8 cellular contexts compared by ENCODE assay signal in the genomic region with DNA sequence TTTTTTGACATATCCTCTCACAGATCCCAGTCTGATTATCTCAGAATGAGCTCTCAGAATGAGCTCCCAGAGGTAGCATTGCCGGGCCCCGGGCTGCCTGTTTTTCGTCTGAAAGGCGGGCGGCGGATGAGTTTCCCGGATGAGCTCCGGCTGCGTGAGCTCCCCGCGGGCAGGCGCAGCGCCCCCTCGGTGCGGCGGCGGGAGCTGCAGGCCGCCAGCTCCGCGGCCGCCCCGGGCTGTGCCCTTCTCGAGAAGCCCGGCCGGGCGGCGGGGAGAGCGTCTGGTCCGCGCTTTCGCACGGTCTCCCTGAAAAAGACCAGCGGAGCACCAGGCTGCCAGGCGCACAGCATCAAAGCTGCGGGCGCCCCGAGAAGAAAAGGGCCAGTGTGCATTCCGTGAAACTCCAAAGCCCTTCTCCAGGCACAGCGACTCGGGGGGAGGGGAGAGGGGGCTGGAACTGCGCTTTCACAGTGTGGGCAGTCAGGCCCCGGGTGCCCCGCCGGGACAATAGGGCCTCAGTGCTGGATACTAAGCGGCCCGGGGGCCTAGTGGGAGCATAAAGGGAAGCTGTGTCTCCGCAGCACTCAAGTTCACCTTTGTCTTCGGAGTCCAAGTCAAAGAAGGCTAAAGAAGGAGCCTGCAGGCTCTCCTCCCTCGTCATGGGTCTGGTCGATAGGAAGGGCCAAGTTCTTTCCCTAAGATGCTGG. TPM values are rescaled to one million over a fixed set of nuclear protein-coding genes. Genes with fewer than 3 reads are reported as not detected.
DNase-seq lines count a peak whose midpoint lies in the region; ATAC-seq, FAIRE-seq and TF ChIP-seq lines count a peak whose summit lies in the region.

No MANE protein-coding gene starts in this region.

- H3K27me3 ChIP-seq in Peyer's patch, result no peaks in the 10 kb centered on the region

- TF ChIP-seq POLR2A in Peyer's patch (IDR thresholded peaks at IDR 0.05), result no peak

- peak overlapping the region; percentile 62 for H3K4me3 Mint-ChIP-seq in natural killer cell treated with Interleukin-12 subunit alpha and Interleukin-12 subunit beta and Interleukin-15 and Interleukin-18, amount 100 ng/mL, for 72 hours

- H3K9me3 Mint-ChIP-seq in natural killer cell treated with Interleukin-12 subunit alpha and Interleukin-12 subunit beta and Interleukin-15 and Interleukin-18, amount 100 ng/mL, for 72 hours, result no peaks in the 10 kb centered on the region

- no peaks in the 10 kb centered on the region for H3K36me3 Mint-ChIP-seq in natural killer cell treated with Interleukin-12 subunit alpha and Interleukin-12 subunit beta and Interleukin-15 and Interleukin-18, amount 100 ng/mL, for 72 hours

- H3K27me3 Mint-ChIP-seq in natural killer cell treated with Interleukin-12 subunit alpha and Interleukin-12 subunit beta and Interleukin-15 and Interleukin-18, amount 100 ng/mL, for 72 hours, result peaks cover 0 to 3% of the 10 kb centered on the region in 2 donors

- TF ChIP-seq CTCF in D721Med (IDR thresholded peaks at IDR 0.05; ENCODE audit: insufficient read depth, missing control alignments), result peak; percentile 63
- peak; percentile 61 to 90 (median 82) for TF ChIP-seq CTCF in Peyer's patch (IDR thresholded peaks at IDR 0.05)

- no peaks in the 10 kb centered on the region for H3K4me1 ChIP-seq in Peyer's patch

- no peak overlapping the region for H3K27ac Mint-ChIP-seq in natural killer cell treated with Interleukin-12 subunit alpha and Interleukin-12 subunit beta and Interleukin-15 and Interleukin-18, amount 100 ng/mL, for 72 hours

- H3K4me1 Mint-ChIP-seq in natural killer cell treated with Interleukin-12 subunit alpha and Interleukin-12 subunit beta and Interleukin-15 and Interleukin-18, amount 100 ng/mL, for 72 hours (ENCODE audit: low read depth in 2 of 2), result peaks cover 0 to 2% of the 10 kb centered on the region in 2 donors

- no peaks in the 10 kb centered on the region for H3K9me3 ChIP-seq in Peyer's patch

- ATAC-seq in GM21526 (IDR thresholded peaks at IDR 0.05; ENCODE audit: low FRiP score, unreplicated experiment), result peak; percentile 93
- ATAC-seq in natural killer cell treated with Interleukin-12 subunit alpha and Interleukin-12 subunit beta and Interleukin-15 and Interleukin-18, amount 100 ng/mL, for 72 hours, result peak; percentile 97

- no peaks in the 10 kb centered on the region for H3K36me3 ChIP-seq in Peyer's patch

- DNase-seq in D721Med (ENCODE audit: insufficient read length, low spot score), result peak; percentile 53
- peak; percentile 55 for DNase-seq in HuH-7.5 (ENCODE audit: low spot score)
- peak; percentile 53 to 82 (median 81) for DNase-seq in Peyer's patch
- DNase-seq in activated T-helper 1 cell treated with anti-CD3 and anti-CD28 coated beads, Interleukin-2, amount 50 U/mL, for 16 hours (ENCODE audit: low read depth in 1 of 2, low spot score in 1 of 2), result peak; percentile 36 to 56
- peak; percentile 73 for DNase-seq in fibroblast of peridontal ligament (ENCODE audit: extremely low read depth)
- DNase-seq in natural killer cell treated with Interleukin-12 subunit alpha and Interleukin-12 subunit beta and Interleukin-15 and Interleukin-18, amount 100 ng/mL, for 72 hours (ENCODE audit: low spot score), result peak; percentile 82
- peak; percentile 33 to 70 (median 48) for DNase-seq in stimulated activated naive CD4-positive, alpha-beta T cell (lab: John Stamatoyannopoulos, UW)

- peak overlapping the region; percentile 26 to 62 (median 50) for H3K4me3 ChIP-seq in Peyer's patch

- FAIRE-seq in D721Med (lab: Jason Lieb, UNC), result no peak

- peak overlapping the region in 2 of 4 donors; percentile 1 to 45 for H3K27ac ChIP-seq in Peyer's patch

RNA-seq across cellular contexts. Expression of gene SHC4, which starts 12.1 kb away (rescaled TPM):
- under 1 TPM in 1 of 4 donors, not detected in 3; 0.66 TPM for total RNA-seq in Peyer's patch
- 1 to 10 TPM in 1 of 2 donors, under 1 TPM in 1; 0.57 to 2.8 TPM for total RNA-seq in natural killer cell treated with Interleukin-12 subunit alpha and Interleukin-12 subunit beta and Interleukin-15 and Interleukin-18, amount 100 ng/mL, for 72 hours
